ENCODE assay signal across 8 cellular contexts in genomic region chr1:36224537-36225297, GRCh38. TPM values are rescaled to one million over a fixed set of nuclear protein-coding genes. Genes with fewer than 3 reads are reported as not detected.
DNase-seq lines count a peak whose midpoint lies in the region; ATAC-seq and TF ChIP-seq lines count a peak whose summit lies in the region.

No MANE protein-coding gene starts in this region.

- intact Hi-C loops in ovary (cut with DNase I): loop anchor here in 3 of 4 donors (2.0 to 10.0 kb wide), 3 partner anchors 60 to 76 kb away; partner anchors contain the start of genes MAP7D1 (in 1 of the 3) and TRAPPC3 (in 1 of the 3)

- 0 to 1% (median 0%) methylated on average over 27 to 29 of the region's 29 CpGs for WGBS in ovary, 3 donors

- H3K27ac ChIP-seq in ovary: peak overlapping the region; percentile 78 to 93

- ATAC-seq in GM21390 (IDR thresholded peaks at IDR 0.05; ENCODE audit: unreplicated experiment): peak; percentile 51
- peak; percentile 15 for ATAC-seq in HG03575 (IDR thresholded peaks at IDR 0.05; ENCODE audit: extremely low read depth, insufficient number of reproducible peaks, low FRiP score, unreplicated experiment)
- peak; percentile 70 for ATAC-seq in activated T-helper 17 cell treated with anti-CD3 and anti-CD28 coated beads, Interleukin-2, amount 50 U/mL, for 72 hours (replicated peaks)

- H3K36me3 Mint-ChIP-seq in activated T-helper 17 cell treated with anti-CD3 and anti-CD28 coated beads, Interleukin-2, amount 50 U/mL, for 72 hours (ENCODE audit: low read depth): peaks cover 55% of the 10 kb centered on the region

- no peak for TF ChIP-seq POLR2A in ovary (IDR thresholded peaks at IDR 0.05)

- peaks cover 17% of the 10 kb centered on the region for H3K4me1 Mint-ChIP-seq in activated T-helper 17 cell treated with anti-CD3 and anti-CD28 coated beads, Interleukin-2, amount 50 U/mL, for 72 hours

- peaks cover 5% of the 10 kb centered on the region for H3K4me1 ChIP-seq in ovary (ENCODE audit: insufficient read depth)

- H3K9me3 ChIP-seq in ovary: no peaks in the 10 kb centered on the region

- peak in 1 of 3 donors; percentile 27 for TF ChIP-seq CTCF in ovary (IDR thresholded peaks at IDR 0.05)

- H3K9me3 Mint-ChIP-seq in activated T-helper 17 cell treated with anti-CD3 and anti-CD28 coated beads, Interleukin-2, amount 50 U/mL, for 72 hours: no peaks in the 10 kb centered on the region

- peak overlapping the region; percentile 98 for H3K4me3 Mint-ChIP-seq in activated T-helper 17 cell treated with anti-CD3 and anti-CD28 coated beads, Interleukin-2, amount 50 U/mL, for 72 hours

- H3K4me3 ChIP-seq in ovary: peak overlapping the region; percentile 95

- TF ChIP-seq EP300 in ovary (IDR thresholded peaks at IDR 0.05): no peak

- H3K27me3 Mint-ChIP-seq in activated T-helper 17 cell treated with anti-CD3 and anti-CD28 coated beads, Interleukin-2, amount 50 U/mL, for 72 hours: no peaks in the 10 kb centered on the region

- H3K36me3 ChIP-seq in ovary: no peaks in the 10 kb centered on the region

- no peaks in the 10 kb centered on the region for H3K27me3 ChIP-seq in ovary

- H3K27ac Mint-ChIP-seq in activated T-helper 17 cell treated with anti-CD3 and anti-CD28 coated beads, Interleukin-2, amount 50 U/mL, for 72 hours: peak overlapping the region; percentile 98

- DNase-seq in EH (ENCODE audit: low read depth): peak; percentile 94
- DNase-seq in NCI-H526 (lab: John Stamatoyannopoulos, UW): peak; percentile 97 to 98
- DNase-seq in germinal center (ENCODE audit: low spot score): peak; percentile 86
- no peak for DNase-seq in ovary
- DNase-seq in activated effector memory CD4-positive, alpha-beta T cell treated with anti-CD3 and anti-CD28 coated beads, Interleukin-2, amount 50 U/mL, for 16 hours: no peak

RNA-seq across cellular contexts. Expression of gene THRAP3, which starts 0.5 kb away (rescaled TPM):
- 100 to 1,000 TPM; 115 to 152 TPM for total RNA-seq in activated T-helper 17 cell treated with anti-CD3 and anti-CD28 coated beads, Interleukin-2, amount 50 U/mL, for 72 hours
- 100 to 1,000 TPM in 1 of 7 donors, 10 to 100 TPM in 6; 49.2 to 101 (median 92.6) TPM for total RNA-seq in ovary
- 100 to 1,000 TPM in 1 of 2 donors, 10 to 100 TPM in 1; 40.2 to 109 TPM for polyA plus RNA-seq in ovary

Comparison
In these comparisons a context has a peak if more than half of its experiments do, and no peak if none do; other contexts are left out.
1. DNase-seq: peak in EH (single experiment), NCI-H526 (2 of 2) and germinal center (single experiment); none in ovary (0 of 5) and activated effector memory CD4-positive, alpha-beta T cell treated with anti-CD3 and anti-CD28 coated beads, Interleukin-2, amount 50 U/mL, for 16 hours (single experiment).
2. ATAC-seq: peak in every context shown above with its lines; median percentile 70 in activated T-helper 17 cell treated with anti-CD3 and anti-CD28 coated beads, Interleukin-2, amount 50 U/mL, for 72 hours; 51 in GM21390; 15 in HG03575.